ENCODE assay signal across 13 cellular contexts in the genomic region with DNA sequence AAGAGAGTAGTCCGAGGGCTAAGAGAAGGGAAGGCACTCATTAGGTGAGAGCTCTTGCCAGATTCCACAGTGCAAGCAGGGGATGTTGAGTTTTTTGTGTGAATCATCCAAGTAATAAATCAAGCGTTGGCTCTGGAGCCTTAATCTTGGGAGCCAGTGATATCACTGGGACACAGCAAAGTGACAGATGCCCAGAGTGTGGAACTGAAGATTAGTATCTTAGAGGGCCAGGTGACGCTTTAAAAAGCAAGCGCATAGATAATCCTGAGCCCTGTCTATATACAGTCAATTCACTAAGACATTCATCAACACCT.
DNase-seq lines count a peak whose midpoint lies in the region; ATAC-seq, FAIRE-seq and TF ChIP-seq lines count a peak whose summit lies in the region.
"Had no signal": no experiment of that assay in that cellular context is flagged by ENCODE, and none has a peak within 500 bp of the region (broad histone marks: within the 10 kb centered on the region; RNA-seq: fewer than 3 reads in every experiment).

No MANE protein-coding gene starts in this region.

- intact Hi-C loops in PC-3 (cut with micrococcal nuclease) (no loop called here), kidney (cut with DNase I) (no loop called here), Right ventricle myocardium superior (cut with DNase I) (no loop called here), testis (cut with DNase I; ENCODE audit: low total_unique reads) (no loop called here)

- no peaks in the 10 kb centered on the region for H3K9me2 ChIP-seq in PC-3 (replicated peaks; ENCODE audit: low read length)

- no peak overlapping the region for H3K4me3 ChIP-seq in PC-3 (ENCODE audit: low read length)
- no peak overlapping the region for H3K4me3 ChIP-seq in kidney (ENCODE audit: low read length in 2 of 2)
- no peak overlapping the region for H3K4me3 ChIP-seq in testis

- DNase-seq in Caki2 (ENCODE audit: low read depth) = peak; percentile 21
- DNase-seq in HEK293T (ENCODE audit: extremely low spot score) = no peak
- peak; percentile 32 for DNase-seq in PC-3
- DNase-seq in foreskin keratinocyte = peak in 1 of 2 donors; percentile 61
- DNase-seq in kidney = no peak
- no peak for DNase-seq in Right ventricle myocardium superior
- DNase-seq in testis = no peak
- no peak for DNase-seq in middle frontal gyrus (ENCODE audit: extremely low spot score, low spot score)
- DNase-seq: anterior cingulate cortex, hypothalamus, mesendoderm, MV-4-11, substantia nigra had no signal

- no peaks in the 10 kb centered on the region for H3K79me2 ChIP-seq in PC-3 (ENCODE audit: low read length)

- CTCF ChIA-PET in HEK293T (lab: Yijun Ruan, JAX) (interaction anchor here (0.7 to 2.0 kb wide), 6 partner anchors 10 to 172 kb away, joined by 3 to 11 read pairs (median 6); no protein-coding TSS in a partner anchor), PC-3 (lab: Charles Lee) (no interaction called here)

- no peaks in the 10 kb centered on the region for H3K36me3 ChIP-seq in PC-3 (ENCODE audit: low read depth, low read length)
- H3K36me3 ChIP-seq in kidney (ENCODE audit: control insufficient read depth in 1 of 2, insufficient read depth in 2 of 2, low read length in 2 of 2) = no peaks in the 10 kb centered on the region
- no peaks in the 10 kb centered on the region for H3K36me3 ChIP-seq in testis (ENCODE audit: low read depth, missing control alignments)

- in situ Hi-C loops in Caki2 (cut with HindIII; ENCODE audit: low pct_unique_long_range_greater_than_20kb, low sequenced_read_pairs) = no loop called here

- H3K9me3 ChIP-seq in PC-3 (ENCODE audit: low read length) = peaks cover 7% of the 10 kb centered on the region; the same call in 1 of the 2 replicates
- peaks cover 0 to 9% of the 10 kb centered on the region in 2 donors for H3K9me3 ChIP-seq in kidney (ENCODE audit: control insufficient read depth in 1 of 2, low read length in 2 of 2)
- H3K9me3 ChIP-seq in testis = no peaks in the 10 kb centered on the region

- ATAC-seq in PC-3 (peak; percentile 69), foreskin keratinocyte (peak; percentile 46), Right ventricle myocardium superior (ENCODE audit: poor library complexity) (no peak)

- H3K4me2 ChIP-seq in PC-3 (ENCODE audit: low read length) = no peak overlapping the region

- H4K20me1 ChIP-seq in PC-3 (ENCODE audit: low read length) = no peaks in the 10 kb centered on the region

- no peaks in the 10 kb centered on the region for H3K27me3 ChIP-seq in PC-3 (ENCODE audit: low read length)
- H3K27me3 ChIP-seq in foreskin keratinocyte = no peaks in the 10 kb centered on the region
- no peaks in the 10 kb centered on the region for H3K27me3 ChIP-seq in testis

- H3K9ac ChIP-seq in PC-3 (ENCODE audit: low read length) (no peak overlapping the region), kidney (ENCODE audit: low read length in 2 of 2) (no peak overlapping the region)

- 71 to 82% methylated on average over 4 of the region's 4 CpGs for WGBS in testis, 2 donors

- TF ChIP-seq CTCF in PC-3 (conservative IDR thresholded peaks at IDR 0.05; ENCODE audit: low read depth, low read length) = no peak
- TF ChIP-seq CTCF in foreskin keratinocyte (conservative IDR thresholded peaks at IDR 0.05) = no peak
- TF ChIP-seq CTCF in kidney (IDR thresholded peaks at IDR 0.05; ENCODE audit: borderline replicate concordance, extremely low read depth, insufficient read depth) = no peak
- TF ChIP-seq CTCF in testis (IDR thresholded peaks at IDR 0.05) = no peak

- TF ChIP-seq POLR2A in testis (IDR thresholded peaks at IDR 0.05) = no peak

- POLR2A ChIA-PET in HEK293T (lab: Yijun Ruan, JAX) (interaction anchor here (0.5 to 2.1 kb wide), 5 partner anchors 10 to 60 kb away, joined by 3 to 5 read pairs (median 4); a partner anchor contains a TSS), PC-3 (lab: Charles Lee; ENCODE audit: unreplicated experiment) (no interaction called here)

- FAIRE-seq in kidney (lab: Jason Lieb, UNC) = no peak

- H3F3A ChIP-seq in PC-3 (ENCODE audit: low read length, unreplicated experiment) = no peaks in the 10 kb centered on the region

- BruUV-seq in PC-3 (replicated peaks; lab: Mats Ljungman, UMichigan) = no TSS peak

- no peaks in the 10 kb centered on the region for H3K4me1 ChIP-seq in PC-3 (ENCODE audit: insufficient read depth, low read length)
- no peaks in the 10 kb centered on the region for H3K4me1 ChIP-seq in foreskin keratinocyte
- peaks cover 5% of the 10 kb centered on the region in 2 donors for H3K4me1 ChIP-seq in kidney (ENCODE audit: control insufficient read depth in 1 of 2, insufficient read depth in 1 of 2, low read depth in 1 of 2, low read length in 2 of 2)
- no peaks in the 10 kb centered on the region for H3K4me1 ChIP-seq in testis

- H3K27ac ChIP-seq in PC-3 (ENCODE audit: low read length) = no peak overlapping the region
- H3K27ac ChIP-seq in foreskin keratinocyte = no peak overlapping the region
- H3K27ac ChIP-seq in kidney (ENCODE audit: low read depth in 2 of 2, low read length in 2 of 2) = no peak overlapping the region
- H3K27ac ChIP-seq in testis = no peak overlapping the region

- H2AFZ ChIP-seq in PC-3 (ENCODE audit: low read length) = no peak overlapping the region

TF ChIP-seq in HEK293T, 16 proteins besides CTCF, POLR2A, EP300 and RAD21:
- TF ChIP-seq, protein P1, sequence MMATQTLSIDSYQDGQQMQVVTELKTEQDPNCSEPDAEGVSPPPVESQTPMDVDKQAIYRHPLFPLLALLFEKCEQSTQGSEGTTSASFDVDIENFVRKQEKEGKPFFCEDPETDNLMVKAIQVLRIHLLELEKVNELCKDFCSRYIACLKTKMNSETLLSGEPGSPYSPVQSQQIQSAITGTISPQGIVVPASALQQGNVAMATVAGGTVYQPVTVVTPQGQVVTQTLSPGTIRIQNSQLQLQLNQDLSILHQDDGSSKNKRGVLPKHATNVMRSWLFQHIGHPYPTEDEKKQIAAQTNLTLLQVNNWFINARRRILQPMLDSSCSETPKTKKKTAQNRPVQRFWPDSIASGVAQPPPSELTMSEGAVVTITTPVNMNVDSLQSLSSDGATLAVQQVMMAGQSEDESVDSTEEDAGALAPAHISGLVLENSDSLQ (IDR thresholded peaks at IDR 0.05) = peak; percentile 62
- no peak for TF ChIP-seq ZNF384 (IDR thresholded peaks at IDR 0.05)

Comparison
In these comparisons a context has a peak if more than half of its experiments do, and no peak if none do; other contexts are left out.
1. DNase-seq: peak in Caki2 (single experiment) and PC-3 (single experiment); none in HEK293T (single experiment), kidney (single experiment), Right ventricle myocardium superior (single experiment), testis (single experiment) and middle frontal gyrus (single experiment).